Comparison of ENCODE assay signal across 14 cellular contexts in genomic region chr6:16929814-16930213, GRCh38.
DNase-seq lines count a peak whose midpoint lies in the region; ATAC-seq, FAIRE-seq and TF ChIP-seq lines count a peak whose summit lies in the region.
"Had no signal": no experiment of that assay in that cellular context is flagged by ENCODE, and none has a peak within 500 bp of the region (broad histone marks: within the 10 kb centered on the region; RNA-seq: fewer than 3 reads in every experiment).

No MANE protein-coding gene starts in this region.

- H3K4me2 ChIP-seq in hepatocyte: no peak overlapping the region

- DNase-seq in AG04449 (ENCODE audit: low read depth, low spot score): peak; percentile 99
- DNase-seq in HS-5 (ENCODE audit: low read depth): peak; percentile 67
- DNase-seq in brain microvascular endothelial cell: peak; percentile 53
- DNase-seq in hepatocyte (ENCODE audit: low spot score): peak; percentile 37
- DNase-seq in activated T-helper 2 cell treated with anti-CD3 and anti-CD28 coated beads, Interferon-gamma antibody, Interleukin-2, Interleukin-4, amounts not matched to agents 10 μg/mL and 5 μg/mL and 100 μg/mL, durations not matched to agents 14 hours and 24 hours and 36 hours (ENCODE audit: low spot score): no peak
- no peak for DNase-seq in GM12891 (ENCODE audit: insufficient read length, low spot score)
- DNase-seq in NCI-H2029 (lab: John Stamatoyannopoulos, UW): no peak
- DNase-seq: ACHN; activated CD4-positive, alpha-beta T cell treated with anti-CD3 and anti-CD28 coated beads, Interleukin-2, amount 50 U/mL, for 1 hour; DMS79 treated with DMSO at 0.1 percent for 48 hours; MM.1S; uterus had no signal

- H3K4me3 Mint-ChIP-seq in activated T-helper 2 cell treated with anti-CD3 and anti-CD28 coated beads, Interferon-gamma antibody, Interleukin-2, Interleukin-4, amounts not matched to agents 10 μg/mL and 5 μg/mL and 100 μg/mL, durations not matched to agents 14 hours and 24 hours and 36 hours (ENCODE audit: low read depth): no peak overlapping the region
- H3K4me3 Mint-ChIP-seq: brain had no signal

- H3K4me3 ChIP-seq in AG04449 (ENCODE audit: low read depth, low read length) (no peak overlapping the region), brain microvascular endothelial cell (ENCODE audit: low read depth, low read length) (no peak overlapping the region), hepatocyte (no peak overlapping the region)
- H3K4me3 ChIP-seq: uterus had no signal

- H3K36me3 Mint-ChIP-seq in activated T-helper 2 cell treated with anti-CD3 and anti-CD28 coated beads, Interferon-gamma antibody, Interleukin-2, Interleukin-4, amounts not matched to agents 10 μg/mL and 5 μg/mL and 100 μg/mL, durations not matched to agents 14 hours and 24 hours and 36 hours (ENCODE audit: low read depth): no peaks in the 10 kb centered on the region
- H3K36me3 Mint-ChIP-seq: brain had no signal

- TF ChIP-seq CTCF in AG04449 (IDR thresholded peaks at IDR 0.05; ENCODE audit: insufficient read depth, low read length, missing control alignments) (no peak), brain microvascular endothelial cell (IDR thresholded peaks at IDR 0.05; ENCODE audit: low read depth, low read length, missing control alignments) (no peak), hepatocyte (IDR thresholded peaks at IDR 0.05; ENCODE audit: poor library complexity) (no peak)

- in situ Hi-C loops in brain microvascular endothelial cell (cut with HindIII; ENCODE audit: low pct_ligation_motif_present, low sequenced_read_pairs): no loop called here

- H3K27ac Mint-ChIP-seq in activated T-helper 2 cell treated with anti-CD3 and anti-CD28 coated beads, Interferon-gamma antibody, Interleukin-2, Interleukin-4, amounts not matched to agents 10 μg/mL and 5 μg/mL and 100 μg/mL, durations not matched to agents 14 hours and 24 hours and 36 hours: no peak overlapping the region

- POLR2A ChIA-PET in AG04449 (lab: Yijun Ruan, JAX): interaction anchor here (0.8 kb wide), 1 partner anchor 32 kb away, joined by 3 read pairs; no protein-coding TSS in a partner anchor

- FAIRE-seq in GM12891 (lab: Jason Lieb, UNC): no peak

- CTCF ChIA-PET in AG04449 (lab: Yijun Ruan, JAX): interaction anchor here (1.0 to 1.5 kb wide), 2 partner anchors 156 to 166 kb away, joined by 3 to 4 read pairs; no protein-coding TSS in a partner anchor

- no peak for TF ChIP-seq POLR2A in GM12891 (IDR thresholded peaks at IDR 0.05; ENCODE audit: low read depth, low read length)

- H3K27me3 ChIP-seq in brain microvascular endothelial cell (replicated peaks): no peaks in the 10 kb centered on the region
- no peaks in the 10 kb centered on the region for H3K27me3 ChIP-seq in hepatocyte
- H3K27me3 ChIP-seq: uterus had no signal

- H2AFZ ChIP-seq in hepatocyte: no peak overlapping the region

- no peaks in the 10 kb centered on the region for H3K79me2 ChIP-seq in hepatocyte

- H3K27ac ChIP-seq in brain microvascular endothelial cell (no peak overlapping the region), hepatocyte (no peak overlapping the region)
- H3K27ac ChIP-seq: uterus had no signal

- intact Hi-C loops in activated T-helper 2 cell treated with anti-CD3 and anti-CD28 coated beads, Interferon-gamma antibody, Interleukin-2, Interleukin-4, amounts not matched to agents 10 μg/mL and 5 μg/mL and 100 μg/mL, durations not matched to agents 14 hours and 24 hours and 36 hours (cut with micrococcal nuclease): loop anchor here (10.0 kb wide), 1 partner anchor 65 kb away; no protein-coding TSS in a partner anchor

- no peaks in the 10 kb centered on the region for H3K9me3 Mint-ChIP-seq in activated T-helper 2 cell treated with anti-CD3 and anti-CD28 coated beads, Interferon-gamma antibody, Interleukin-2, Interleukin-4, amounts not matched to agents 10 μg/mL and 5 μg/mL and 100 μg/mL, durations not matched to agents 14 hours and 24 hours and 36 hours

- no peak for ATAC-seq in GM21515 (IDR thresholded peaks at IDR 0.05; ENCODE audit: unreplicated experiment)

- no peaks in the 10 kb centered on the region for H4K20me1 ChIP-seq in hepatocyte (ENCODE audit: insufficient read depth, poor library complexity, severe bottlenecking)

- H3K36me3 ChIP-seq in brain microvascular endothelial cell (replicated peaks) (no peaks in the 10 kb centered on the region), hepatocyte (replicated peaks; ENCODE audit: insufficient read depth, low read depth) (no peaks in the 10 kb centered on the region)
- H3K36me3 ChIP-seq: uterus had no signal

- peaks cover 22% of the 10 kb centered on the region for H3K27me3 Mint-ChIP-seq in activated T-helper 2 cell treated with anti-CD3 and anti-CD28 coated beads, Interferon-gamma antibody, Interleukin-2, Interleukin-4, amounts not matched to agents 10 μg/mL and 5 μg/mL and 100 μg/mL, durations not matched to agents 14 hours and 24 hours and 36 hours (ENCODE audit: low read depth)

- H3K9me3 ChIP-seq in hepatocyte (ENCODE audit: low read depth): no peaks in the 10 kb centered on the region
- H3K9me3 ChIP-seq: uterus had no signal

- H3K4me1 ChIP-seq in hepatocyte (ENCODE audit: insufficient read depth): no peaks in the 10 kb centered on the region
- H3K4me1 ChIP-seq: uterus had no signal

- H3K9me2 ChIP-seq in hepatocyte (replicated peaks; ENCODE audit: insufficient read depth): no peaks in the 10 kb centered on the region

- H3K4me1 Mint-ChIP-seq in activated T-helper 2 cell treated with anti-CD3 and anti-CD28 coated beads, Interferon-gamma antibody, Interleukin-2, Interleukin-4, amounts not matched to agents 10 μg/mL and 5 μg/mL and 100 μg/mL, durations not matched to agents 14 hours and 24 hours and 36 hours (ENCODE audit: low read depth): peaks cover 2% of the 10 kb centered on the region

TF ChIP-seq in GM12891, 5 proteins besides CTCF, POLR2A, EP300 and RAD21:
- TF ChIP-seq TAF1 (IDR thresholded peaks at IDR 0.05; ENCODE audit: low read depth, low read length) (no peak), PAX5 (IDR thresholded peaks at IDR 0.05; ENCODE audit: insufficient read depth, low read length, severe bottlenecking) (no peak), POLR2AphosphoS5 (IDR thresholded peaks at IDR 0.05; ENCODE audit: low read depth, low read length) (no peak), POU2F2 (IDR thresholded peaks at IDR 0.05; ENCODE audit: low read depth, low read length) (no peak), SPI1 (IDR thresholded peaks at IDR 0.05; ENCODE audit: low read depth, low read length) (no peak)

Comparison
In these comparisons a context has a peak if more than half of its experiments do, and no peak if none do; other contexts are left out.
1. DNase-seq: peak in AG04449 (single experiment), HS-5 (single experiment), brain microvascular endothelial cell (single experiment) and hepatocyte (single experiment); none in activated T-helper 2 cell treated with anti-CD3 and anti-CD28 coated beads, Interferon-gamma antibody, Interleukin-2, Interleukin-4, amounts not matched to agents 10 μg/mL and 5 μg/mL and 100 μg/mL, durations not matched to agents 14 hours and 24 hours and 36 hours (single experiment), GM12891 (single experiment) and NCI-H2029 (single experiment).